ENCODE assay signal across 1 cellular context in the genomic region with DNA sequence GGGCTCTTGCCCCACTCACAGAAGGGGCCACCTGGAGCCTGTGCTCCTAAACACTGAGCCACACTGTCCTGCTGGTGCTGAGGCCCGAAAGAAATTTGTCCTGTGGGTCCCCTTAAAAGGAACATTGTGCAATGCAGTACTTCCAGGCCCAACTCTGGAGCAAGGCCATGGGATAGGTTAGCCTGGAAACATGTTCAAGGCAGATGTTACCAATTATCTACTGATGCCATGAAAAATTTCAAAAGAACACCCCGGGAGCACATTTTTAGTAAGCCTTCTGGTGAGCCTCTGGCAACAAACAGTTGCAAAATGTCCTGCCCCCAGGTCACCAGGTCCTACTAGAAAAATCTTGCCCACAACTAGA.
TF ChIP-seq lines count a peak whose summit lies in the region.

No MANE protein-coding gene starts in this region.

TF ChIP-seq in GM23338, 12 proteins besides CTCF, POLR2A, EP300 and RAD21 (continued from another document):
- TF ChIP-seq ZNF462 (CRISPR knock-in tag; IDR thresholded peaks at IDR 0.05), result no peak
- TF ChIP-seq EZH2phosphoT487 (IDR thresholded peaks at IDR 0.05; ENCODE audit: unreplicated experiment), result no peak
- no peak for TF ChIP-seq CREB1 (CRISPR knock-in tag; IDR thresholded peaks at IDR 0.05; ENCODE audit: low read depth)
- no peak for TF ChIP-seq JUNB (IDR thresholded peaks at IDR 0.05; ENCODE audit: unreplicated experiment)
- TF ChIP-seq STAT1 (IDR thresholded peaks at IDR 0.05; ENCODE audit: unreplicated experiment), result no peak
